ENCODE assay signal across 24 cellular contexts in genomic region chr15:77985931-77986480, GRCh38.
"Had no signal": no experiment of that assay in that cellular context is flagged by ENCODE, and none has a peak within 500 bp of the region (broad histone marks: within the 10 kb centered on the region; RNA-seq: fewer than 3 reads in every experiment).

No MANE protein-coding gene starts in this region.

- H3K4me3 Mint-ChIP-seq: activated CD4-positive, alpha-beta memory T cell treated with anti-CD3 and anti-CD28 coated beads for 36 hours; activated naive CD8-positive, alpha-beta T cell treated with anti-CD3 and anti-CD28 coated beads for 36 hours; activated T-helper 17 cell treated with anti-CD3 and anti-CD28 coated beads, Interleukin-2, amount 50 U/mL, for 72 hours; mesothelial cell of epicardium; naive B cell; nephron progenitor cell; T-cell; T-helper 2 cell treated with Interferon-gamma antibody and Interleukin-4, amounts not matched to agents 5 μg/mL and 100 μg/mL, for 36 hours had no signal

- H3K27me3 Mint-ChIP-seq: activated CD4-positive, alpha-beta memory T cell treated with anti-CD3 and anti-CD28 coated beads for 36 hours; activated T-helper 17 cell treated with anti-CD3 and anti-CD28 coated beads, Interleukin-2, amount 50 U/mL, for 72 hours had no signal

- H3K36me3 Mint-ChIP-seq: activated CD4-positive, alpha-beta memory T cell treated with anti-CD3 and anti-CD28 coated beads for 36 hours; activated naive CD8-positive, alpha-beta T cell treated with anti-CD3 and anti-CD28 coated beads for 36 hours; mesothelial cell of epicardium; naive B cell; T-cell had no signal

- ATAC-seq: activated T-helper 17 cell treated with anti-CD3 and anti-CD28 coated beads, Interleukin-2, amount 50 U/mL, for 72 hours; body of pancreas; esophagus mucosa; left ventricle myocardium superior; right cardiac atrium; T-cell had no signal

- DNase-seq: activated CD4-positive, alpha-beta memory T cell treated with anti-CD3 and anti-CD28 coated beads for 36 hours; activated CD4-positive, alpha-beta T cell treated with anti-CD3 and anti-CD28 coated beads for 4 hours; activated CD8-positive, alpha-beta memory T cell treated with anti-CD3 and anti-CD28 coated beads, Interleukin-2, amount 50 U/mL, for 4 hours; activated naive CD4-positive, alpha-beta T cell treated with Interleukin-2 at 50 U/mL for 16 hours; activated naive CD8-positive, alpha-beta T cell treated with anti-CD3 and anti-CD28 coated beads for 36 hours; activated T-cell treated with anti-CD3 and anti-CD28 coated beads, Interleukin-2, amount 50 U/mL, for 1 hour; body of pancreas; dermis blood vessel endothelial cell; effector memory CD4-positive, alpha-beta T cell; foreskin fibroblast; hippocampal formation; left cardiac atrium; left ventricle myocardium superior; mammary epithelial cell; naive B cell; nephron progenitor cell; stimulated activated CD4-positive, alpha-beta T cell treated with anti-CD3 and anti-CD28 coated beads, Interleukin-2, amount 100 ng/mL, for 48 hours; stomach; T-cell had no signal

- H3K9me3 Mint-ChIP-seq: activated CD4-positive, alpha-beta memory T cell treated with anti-CD3 and anti-CD28 coated beads for 36 hours; activated naive CD8-positive, alpha-beta T cell treated with anti-CD3 and anti-CD28 coated beads for 36 hours; activated T-helper 17 cell treated with anti-CD3 and anti-CD28 coated beads, Interleukin-2, amount 50 U/mL, for 72 hours; mesothelial cell of epicardium; naive B cell; nephron progenitor cell; T-cell; T-helper 2 cell treated with Interferon-gamma antibody and Interleukin-4, amounts not matched to agents 5 μg/mL and 100 μg/mL, for 36 hours had no signal

- H3K27ac Mint-ChIP-seq: activated CD4-positive, alpha-beta memory T cell treated with anti-CD3 and anti-CD28 coated beads for 36 hours; activated naive CD8-positive, alpha-beta T cell treated with anti-CD3 and anti-CD28 coated beads for 36 hours; activated T-helper 17 cell treated with anti-CD3 and anti-CD28 coated beads, Interleukin-2, amount 50 U/mL, for 72 hours; mesothelial cell of epicardium; naive B cell; nephron progenitor cell; T-cell; T-helper 2 cell treated with Interferon-gamma antibody and Interleukin-4, amounts not matched to agents 5 μg/mL and 100 μg/mL, for 36 hours had no signal
